In the genomic region with DNA sequence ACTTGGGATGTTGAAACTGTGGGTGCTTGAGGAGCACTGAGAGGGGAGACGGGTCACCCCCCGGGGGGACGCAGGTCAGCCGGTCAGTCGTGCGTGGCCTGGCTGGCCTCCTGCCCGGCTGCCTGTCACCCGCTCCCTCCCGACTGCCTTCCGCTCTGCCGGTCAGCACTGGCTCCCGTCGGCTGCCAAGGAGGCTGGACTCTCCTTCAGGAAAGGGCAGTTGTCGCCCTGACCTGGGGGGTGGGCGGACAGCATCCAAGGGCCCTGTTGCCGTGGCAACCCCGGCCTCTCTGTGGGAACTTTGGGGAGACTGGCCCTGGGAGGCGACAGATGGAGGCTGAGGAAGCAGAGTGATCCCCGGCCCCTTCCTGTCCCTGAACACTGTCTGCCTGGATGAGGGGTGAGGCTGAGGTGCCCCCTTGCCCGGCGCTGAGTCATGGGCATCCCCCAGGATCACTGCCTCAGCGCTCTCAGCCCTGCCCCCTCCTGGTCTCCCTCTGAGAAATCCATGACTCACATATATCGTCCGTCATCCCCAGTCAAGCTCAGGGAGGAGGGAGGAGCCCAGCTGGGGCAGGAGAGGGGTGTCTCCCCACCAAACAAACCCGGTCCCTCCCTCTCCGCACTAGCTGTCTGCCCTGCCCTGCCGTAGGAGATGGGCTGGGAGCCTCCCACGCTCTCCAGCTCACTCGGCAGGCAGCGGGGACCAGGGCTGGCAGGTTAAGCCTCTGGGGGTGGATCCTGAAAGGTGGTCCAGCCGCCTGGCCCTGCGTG, we compare ENCODE assay signal across 8 cellular contexts. TPM values are rescaled to one million over a fixed set of nuclear protein-coding genes. Genes with fewer than 3 reads are reported as not detected.
DNase-seq lines count a peak whose midpoint lies in the region; ATAC-seq and TF ChIP-seq lines count a peak whose summit lies in the region.

Gene ADGRG1, plus strand, starts transcription at position 623 of the 774 bp plus-strand sequence. CDS start 21,658 bp downstream, outside the sequence.

- peak within 1 kb of the TSS; percentile 79 for H4K8ac ChIP-seq in mesenchymal stem cell (ENCODE audit: low read length)

- H2BK15ac ChIP-seq in mesenchymal stem cell (ENCODE audit: low read depth, poor library complexity, severe bottlenecking) = peak within 1 kb of the TSS; percentile 91

- H3K27ac Mint-ChIP-seq in IgD-negative memory B cell (no peak within 1 kb of the TSS), endothelial cell (ENCODE audit: unreplicated experiment) (peak within 1 kb of the TSS; percentile 36)

- peaks cover 0 to 11% of the 10 kb centered on the region in 2 experiments for H3K36me3 ChIP-seq in mesenchymal stem cell (ENCODE audit: control insufficient read depth in 1 of 2, insufficient read depth in 2 of 2, low read depth in 1 of 2, low read length in 2 of 2)

- H3K23ac ChIP-seq in mesenchymal stem cell (ENCODE audit: low read length in 2 of 2) = no peak within 1 kb of the TSS

- H2AFZ ChIP-seq in mesenchymal stem cell (ENCODE audit: low read depth, low read length) = peak within 1 kb of the TSS; percentile 66

- no peak within 1 kb of the TSS for H3K4me3 Mint-ChIP-seq in IgD-negative memory B cell
- H3K4me3 Mint-ChIP-seq in endothelial cell (ENCODE audit: unreplicated experiment) = peak within 1 kb of the TSS; percentile 16

- ATAC-seq in GM19397 (IDR thresholded peaks at IDR 0.05; ENCODE audit: unreplicated experiment) = no peak

- peaks cover 85% of the 10 kb centered on the region for H3K4me1 ChIP-seq in mesenchymal stem cell (ENCODE audit: control insufficient read depth, insufficient read depth, low read depth, low read length)

- H3K14ac ChIP-seq in mesenchymal stem cell (ENCODE audit: low read length in 2 of 2) = peak within 1 kb of the TSS in 1 of 2 experiments; percentile 72

- peak within 1 kb of the TSS; percentile 93 for H3K9ac ChIP-seq in mesenchymal stem cell (ENCODE audit: low read length)

- DNase-seq in COLO668 (lab: John Stamatoyannopoulos, UW; ENCODE audit: unreplicated experiment) (peak; percentile 30), endothelial cell (ENCODE audit: low spot score) (peak; percentile 52), mesenchymal stem cell (peak; percentile 98), NCI-H2081 treated with DMSO at 0.1 percent for 48 hours (lab: John Stamatoyannopoulos, UW) (no peak)
- DNase-seq in activated CD8-positive, alpha-beta memory T cell treated with anti-CD3 and anti-CD28 coated beads for 24 hours = peak; percentile 78
- DNase-seq in stimulated activated CD8-positive, alpha-beta memory T cell treated with anti-CD3 and anti-CD28 coated beads, Interleukin-12 subunit alpha, Interleukin-12 subunit beta, amount 100 ng/mL, for 24 hours (ENCODE audit: extremely low read depth) = peak; percentile 49

- no peak within 1 kb of the TSS for H2BK120ac ChIP-seq in mesenchymal stem cell (ENCODE audit: low read depth, low read length)

- H3K4me3 ChIP-seq in mesenchymal stem cell (ENCODE audit: insufficient read depth in 1 of 2, low read depth in 1 of 2, low read length in 2 of 2) = peak within 1 kb of the TSS; percentile 60 to 79

- H3K4ac ChIP-seq in mesenchymal stem cell (ENCODE audit: low read depth in 1 of 2, low read length in 2 of 2) = peak within 1 kb of the TSS; percentile 18 to 47

- H3K4me1 Mint-ChIP-seq in IgD-negative memory B cell (no peaks in the 10 kb centered on the region), endothelial cell (ENCODE audit: unreplicated experiment) (peaks cover 12% of the 10 kb centered on the region)

- peak within 1 kb of the TSS; percentile 73 for H3K4me2 ChIP-seq in mesenchymal stem cell (ENCODE audit: low read length, poor library complexity, severe bottlenecking)

- H3K36me3 Mint-ChIP-seq in IgD-negative memory B cell = no peaks in the 10 kb centered on the region
- H3K36me3 Mint-ChIP-seq in endothelial cell (ENCODE audit: low read depth, unreplicated experiment) = peaks cover 4% of the 10 kb centered on the region

- peak within 1 kb of the TSS; percentile 99 for H3K27ac ChIP-seq in mesenchymal stem cell (ENCODE audit: low read length, poor library complexity, severe bottlenecking)

- H2BK5ac ChIP-seq in mesenchymal stem cell (ENCODE audit: low read depth, low read length, poor library complexity, severe bottlenecking) = peak within 1 kb of the TSS; percentile 94

- WGBS in mesenchymal stem cell = 20% methylated on average over 21 of the region's 32 CpGs

- peaks cover 9% of the 10 kb centered on the region for H3K79me1 ChIP-seq in mesenchymal stem cell (replicated peaks; ENCODE audit: low read length, poor library complexity, severe bottlenecking)

- no peaks in the 10 kb centered on the region for H3K9me3 Mint-ChIP-seq in IgD-negative memory B cell
- H3K9me3 Mint-ChIP-seq in endothelial cell (ENCODE audit: unreplicated experiment) = no peaks in the 10 kb centered on the region

- peak within 1 kb of the TSS; percentile 32 for H2AK5ac ChIP-seq in mesenchymal stem cell (ENCODE audit: low read length, severe bottlenecking)

- H2BK12ac ChIP-seq in mesenchymal stem cell (ENCODE audit: low read length in 2 of 2) = peak within 1 kb of the TSS; percentile 40 to 49

- no peaks in the 10 kb centered on the region for H3K9me3 ChIP-seq in mesenchymal stem cell (ENCODE audit: control insufficient read depth, low read length)

- H3K27me3 ChIP-seq in mesenchymal stem cell (ENCODE audit: control insufficient read depth in 1 of 2, insufficient read depth in 1 of 2, low read length in 2 of 2) = no peaks in the 10 kb centered on the region

- peak within 1 kb of the TSS; percentile 53 to 94 for H3K18ac ChIP-seq in mesenchymal stem cell (ENCODE audit: low read depth in 1 of 2, low read length in 2 of 2)

- peak within 1 kb of the TSS; percentile 65 for H4K91ac ChIP-seq in mesenchymal stem cell (ENCODE audit: low read length)

- H3K27me3 Mint-ChIP-seq in IgD-negative memory B cell (peaks cover 36% of the 10 kb centered on the region), endothelial cell (ENCODE audit: unreplicated experiment) (peaks cover 7% of the 10 kb centered on the region)

- TF ChIP-seq CTCF in endothelial cell (IDR thresholded peaks at IDR 0.05; ENCODE audit: unreplicated experiment) = no peak

RNA-seq across cellular contexts. Expression of gene ADGRG1, which starts in this region (rescaled TPM):
- 10.3 TPM for polyA plus RNA-seq in IgD-negative memory B cell
- total RNA-seq in endothelial cell (ENCODE audit: unreplicated experiment) = 2.7 TPM
- 4.0 TPM for polyA plus RNA-seq in mesenchymal stem cell (2013, experiment 1 of 2)
- polyA plus RNA-seq in mesenchymal stem cell (2013, experiment 2 of 2) = 4.4 TPM
